Comparison of ENCODE assay signal across 28 cellular contexts in the genomic region with DNA sequence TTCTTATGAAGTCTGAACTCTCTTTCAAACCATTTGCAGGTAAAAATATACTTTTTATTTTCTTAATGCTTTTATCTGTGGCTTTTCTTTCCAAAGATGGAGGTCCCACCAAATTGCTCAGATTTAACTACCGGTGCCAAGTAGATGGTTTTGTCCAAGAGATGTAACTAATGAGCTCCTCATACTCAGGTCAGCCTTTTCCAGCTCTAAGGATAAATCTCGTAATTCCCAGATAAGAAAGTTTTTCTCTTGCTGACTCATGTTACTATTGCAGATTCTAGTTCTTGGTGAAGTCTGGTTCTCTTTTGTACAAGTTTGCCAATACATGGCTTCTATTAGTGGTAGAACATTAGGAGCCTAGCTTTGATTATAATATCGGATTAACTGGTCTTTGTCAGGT.
"Had no signal": no experiment of that assay in that cellular context is flagged by ENCODE, and none has a peak within 500 bp of the region (broad histone marks: within the 10 kb centered on the region; RNA-seq: fewer than 3 reads in every experiment).

No MANE protein-coding gene starts in this region.

- H3K9me3 Mint-ChIP-seq: memory B cell, mesothelial cell of epicardium, neural crest cell had no signal

- DNase-seq: dorsolateral prefrontal cortex; effector CD4-positive, alpha-beta T cell; foreskin keratinocyte; glutamatergic neuron; hypothalamus; immature natural killer cell; left ventricle myocardium superior; lower lobe of right lung; mucosa of descending colon; naive B cell; pancreas; stimulated activated CD4-positive, alpha-beta T cell treated with anti-CD3 and anti-CD28 coated beads, Interleukin-2, amount 100 ng/mL, for 24 hours; stimulated activated CD4-positive, alpha-beta T cell treated with anti-CD3 and anti-CD28 coated beads, Interleukin-4, amount 100 ng/mL, for 24 hours; stimulated activated naive CD4-positive, alpha-beta T cell treated with Interleukin-2 at 50 U/mL for 16 hours; stomach; thyroid gland; trophoblast cell had no signal

- H3K27me3 Mint-ChIP-seq: memory B cell; naive B cell; natural killer cell treated with Interleukin-12 subunit alpha and Interleukin-12 subunit beta and Interleukin-15 and Interleukin-18, amount 100 ng/mL, for 72 hours had no signal

- FAIRE-seq: colon, keratinocyte, pancreas had no signal

- H3K27me3 ChIP-seq: dorsolateral prefrontal cortex, foreskin keratinocyte, neutrophil, pancreas, right atrium auricular region, stomach, thyroid gland, vagina had no signal

- H3K36me3 Mint-ChIP-seq: memory B cell; mesothelial cell of epicardium; naive B cell; natural killer cell treated with Interleukin-12 subunit alpha and Interleukin-12 subunit beta and Interleukin-15 and Interleukin-18, amount 100 ng/mL, for 72 hours; stimulated activated effector memory CD8-positive, alpha-beta T cell treated with anti-CD3 and anti-CD28 coated beads, Interleukin-12 subunit alpha, Interleukin-12 subunit beta, amount 100 ng/mL, for 72 hours had no signal

- H3K4me3 Mint-ChIP-seq: immature natural killer cell; memory B cell; mesothelial cell of epicardium; naive B cell; natural killer cell treated with Interleukin-12 subunit alpha and Interleukin-12 subunit beta and Interleukin-15 and Interleukin-18, amount 100 ng/mL, for 72 hours; neural crest cell; stimulated activated effector memory CD8-positive, alpha-beta T cell treated with anti-CD3 and anti-CD28 coated beads, Interleukin-12 subunit alpha, Interleukin-12 subunit beta, amount 100 ng/mL, for 72 hours had no signal

- ATAC-seq: foreskin keratinocyte; left ventricle myocardium superior; lower lobe of right lung; mucosa of descending colon; natural killer cell treated with Interleukin-12 subunit alpha and Interleukin-12 subunit beta and Interleukin-15 and Interleukin-18, amount 100 ng/mL, for 72 hours; pancreas; sciatic nerve; stimulated activated effector memory CD8-positive, alpha-beta T cell treated with anti-CD3 and anti-CD28 coated beads, Interleukin-12 subunit alpha, Interleukin-12 subunit beta, amount 100 ng/mL, for 72 hours had no signal

- H3K4me1 ChIP-seq: foreskin keratinocyte, lower lobe of right lung, pancreas, right atrium auricular region, stomach, thyroid gland, vagina had no signal

- H3K4me3 ChIP-seq: dorsolateral prefrontal cortex, lower lobe of right lung, mucosa of descending colon, pancreas, right atrium auricular region, stomach, thyroid gland, vagina had no signal

- H3K27ac Mint-ChIP-seq: immature natural killer cell; memory B cell; mesothelial cell of epicardium; naive B cell; natural killer cell treated with Interleukin-12 subunit alpha and Interleukin-12 subunit beta and Interleukin-15 and Interleukin-18, amount 100 ng/mL, for 72 hours; stimulated activated effector memory CD8-positive, alpha-beta T cell treated with anti-CD3 and anti-CD28 coated beads, Interleukin-12 subunit alpha, Interleukin-12 subunit beta, amount 100 ng/mL, for 72 hours had no signal

- H3K36me3 ChIP-seq: lower lobe of right lung, neutrophil, pancreas, right atrium auricular region, stomach, thyroid gland, vagina had no signal

- H3K4me1 Mint-ChIP-seq: immature natural killer cell; memory B cell; mesothelial cell of epicardium; naive B cell; neural crest cell; stimulated activated effector memory CD8-positive, alpha-beta T cell treated with anti-CD3 and anti-CD28 coated beads, Interleukin-12 subunit alpha, Interleukin-12 subunit beta, amount 100 ng/mL, for 72 hours had no signal

- H3K27ac ChIP-seq: dorsolateral prefrontal cortex, foreskin keratinocyte, lower lobe of right lung, neutrophil, pancreas, right atrium auricular region, stomach, thyroid gland, vagina had no signal

- H3K9me3 ChIP-seq: lower lobe of right lung, mucosa of descending colon, neutrophil, pancreas, right atrium auricular region, stomach, thyroid gland, vagina had no signal
